19 cellular contexts compared by ENCODE assay signal in genomic region chr7:74514131-74514591, GRCh38.
DNase-seq lines count a peak whose midpoint lies in the region; ATAC-seq and TF ChIP-seq lines count a peak whose summit lies in the region.
"Had no signal": no experiment of that assay in that cellular context is flagged by ENCODE, and none has a peak within 500 bp of the region (broad histone marks: within the 10 kb centered on the region; RNA-seq: fewer than 3 reads in every experiment).

No MANE protein-coding gene starts in this region.

- H3K27me3 ChIP-seq in cardiac muscle cell (no peaks in the 10 kb centered on the region), skeletal muscle tissue (ENCODE audit: control insufficient read depth in 3 of 3, insufficient read depth in 3 of 3, low read length in 3 of 3) (no peaks in the 10 kb centered on the region)
- H3K27me3 ChIP-seq: breast epithelium, testis had no signal

- no peak overlapping the region for H3K4me3 Mint-ChIP-seq in activated CD4-positive, alpha-beta memory T cell treated with anti-CD3 and anti-CD28 coated beads for 36 hours
- H3K4me3 Mint-ChIP-seq: activated naive CD8-positive, alpha-beta T cell treated with anti-CD3 and anti-CD28 coated beads for 36 hours; activated T-cell treated with anti-CD3 and anti-CD28 coated beads, Interleukin-2, amount 50 U/mL, for 4 hours; HFFc6 had no signal

- H3K9me3 Mint-ChIP-seq in activated CD4-positive, alpha-beta memory T cell treated with anti-CD3 and anti-CD28 coated beads for 36 hours = no peaks in the 10 kb centered on the region
- H3K9me3 Mint-ChIP-seq: activated naive CD8-positive, alpha-beta T cell treated with anti-CD3 and anti-CD28 coated beads for 36 hours; activated T-cell treated with anti-CD3 and anti-CD28 coated beads, Interleukin-2, amount 50 U/mL, for 4 hours; HFFc6 had no signal

- peak overlapping the region; percentile 82 to 84 (median 83) for H3K9ac ChIP-seq in skeletal muscle tissue (ENCODE audit: low read depth in 1 of 3, low read length in 3 of 3)

- no peaks in the 10 kb centered on the region for H3K9me3 ChIP-seq in cardiac muscle cell (ENCODE audit: low read depth)
- H3K9me3 ChIP-seq in skeletal muscle tissue (ENCODE audit: control insufficient read depth in 3 of 3, low read length in 3 of 3) = no peaks in the 10 kb centered on the region
- H3K9me3 ChIP-seq: breast epithelium, mucosa of descending colon, testis had no signal

- ATAC-seq in GM19452 (IDR thresholded peaks at IDR 0.05; ENCODE audit: unreplicated experiment) = no peak
- ATAC-seq: activated T-cell treated with anti-CD3 and anti-CD28 coated beads, Interleukin-2, amount 50 U/mL, for 4 hours; mucosa of descending colon; sciatic nerve had no signal

- POLR2A ChIA-PET in activated CD4-positive, alpha-beta memory T cell treated with anti-CD3 and anti-CD28 coated beads for 36 hours (lab: Charles Lee) = no interaction called here

- CTCF ChIA-PET in activated CD4-positive, alpha-beta memory T cell treated with anti-CD3 and anti-CD28 coated beads for 36 hours (lab: Charles Lee) = no interaction called here

- peak; percentile 75 for DNase-seq in NCI-H146 (lab: John Stamatoyannopoulos, UW)
- peak; percentile 64 for DNase-seq in NCI-H510A treated with DMSO at 0.1 percent for 48 hours (lab: John Stamatoyannopoulos, UW)
- peak in 1 of 2 donors; percentile 85 for DNase-seq in cardiac muscle cell (ENCODE audit: low read depth in 1 of 2, low spot score in 1 of 2)
- DNase-seq in activated CD4-positive, alpha-beta memory T cell treated with anti-CD3 and anti-CD28 coated beads for 36 hours = no peak
- no peak for DNase-seq in SKM-1 (lab: John Stamatoyannopoulos, UW; ENCODE audit: unreplicated experiment)
- DNase-seq: activated naive CD8-positive, alpha-beta T cell treated with anti-CD3 and anti-CD28 coated beads for 36 hours; activated T-cell treated with anti-CD3 and anti-CD28 coated beads, Interleukin-2, amount 50 U/mL, for 4 hours; effector CD8-positive, alpha-beta T cell; HFFc6; hippocampal formation; kidney glomerular epithelial cell; mucosa of descending colon; NCI-H446; stimulated activated CD4-positive, alpha-beta T cell treated with anti-CD3 and anti-CD28 coated beads, Interleukin-2, amount 100 ng/mL, for 48 hours; testis had no signal

- intact Hi-C loops in activated CD4-positive, alpha-beta memory T cell treated with anti-CD3 and anti-CD28 coated beads for 36 hours (cut with micrococcal nuclease) = no loop called here

- no peak overlapping the region for H3K27ac Mint-ChIP-seq in activated CD4-positive, alpha-beta memory T cell treated with anti-CD3 and anti-CD28 coated beads for 36 hours
- H3K27ac Mint-ChIP-seq: activated naive CD8-positive, alpha-beta T cell treated with anti-CD3 and anti-CD28 coated beads for 36 hours; HFFc6 had no signal

- no peaks in the 10 kb centered on the region for H3K36me3 Mint-ChIP-seq in activated CD4-positive, alpha-beta memory T cell treated with anti-CD3 and anti-CD28 coated beads for 36 hours
- H3K36me3 Mint-ChIP-seq: activated naive CD8-positive, alpha-beta T cell treated with anti-CD3 and anti-CD28 coated beads for 36 hours had no signal

- H3K4me3 ChIP-seq in cardiac muscle cell = no peak overlapping the region
- peak overlapping the region in 1 of 3 donors; percentile 13 for H3K4me3 ChIP-seq in skeletal muscle tissue (ENCODE audit: low read length in 3 of 3)
- H3K4me3 ChIP-seq: breast epithelium, mucosa of descending colon, testis had no signal

- H3K4me1 ChIP-seq in cardiac muscle cell (ENCODE audit: low read depth) (peaks cover 13% of the 10 kb centered on the region), skeletal muscle tissue (ENCODE audit: control insufficient read depth in 3 of 3, insufficient read depth in 3 of 3, low read length in 3 of 3) (peaks cover 9 to 30% (median 29%) of the 10 kb centered on the region in 3 donors)
- H3K4me1 ChIP-seq: breast epithelium, testis had no signal

- H3K27ac ChIP-seq in cardiac muscle cell = peak overlapping the region; percentile 89
- peak overlapping the region; percentile 98 for H3K27ac ChIP-seq in skeletal muscle tissue (ENCODE audit: low read depth, low read length)
- H3K27ac ChIP-seq: breast epithelium, testis had no signal

- H3K36me3 ChIP-seq in cardiac muscle cell (peaks cover 3% of the 10 kb centered on the region), skeletal muscle tissue (ENCODE audit: control insufficient read depth in 3 of 3, insufficient read depth in 3 of 3, low read length in 3 of 3) (peaks cover 18 to 33% (median 20%) of the 10 kb centered on the region in 3 donors)
- H3K36me3 ChIP-seq: breast epithelium had no signal

- no peak for TF ChIP-seq CTCF in cardiac muscle cell (IDR thresholded peaks at IDR 0.05; ENCODE audit: low read depth, low read length)

- H3K4me1 Mint-ChIP-seq in activated CD4-positive, alpha-beta memory T cell treated with anti-CD3 and anti-CD28 coated beads for 36 hours (ENCODE audit: low read depth) = no peaks in the 10 kb centered on the region
- H3K4me1 Mint-ChIP-seq: activated naive CD8-positive, alpha-beta T cell treated with anti-CD3 and anti-CD28 coated beads for 36 hours had no signal

- H3K27me3 Mint-ChIP-seq in activated CD4-positive, alpha-beta memory T cell treated with anti-CD3 and anti-CD28 coated beads for 36 hours = no peaks in the 10 kb centered on the region
- H3K27me3 Mint-ChIP-seq: activated naive CD8-positive, alpha-beta T cell treated with anti-CD3 and anti-CD28 coated beads for 36 hours had no signal

Comparison
In these comparisons a context has a peak if more than half of its experiments do, and no peak if none do; other contexts are left out.
1. DNase-seq: peak in NCI-H146 (single experiment) and NCI-H510A treated with DMSO at 0.1 percent for 48 hours (single experiment); none in activated CD4-positive, alpha-beta memory T cell treated with anti-CD3 and anti-CD28 coated beads for 36 hours (single experiment) and SKM-1 (single experiment).